1 cellular context compared by ENCODE assay signal in the genomic region with DNA sequence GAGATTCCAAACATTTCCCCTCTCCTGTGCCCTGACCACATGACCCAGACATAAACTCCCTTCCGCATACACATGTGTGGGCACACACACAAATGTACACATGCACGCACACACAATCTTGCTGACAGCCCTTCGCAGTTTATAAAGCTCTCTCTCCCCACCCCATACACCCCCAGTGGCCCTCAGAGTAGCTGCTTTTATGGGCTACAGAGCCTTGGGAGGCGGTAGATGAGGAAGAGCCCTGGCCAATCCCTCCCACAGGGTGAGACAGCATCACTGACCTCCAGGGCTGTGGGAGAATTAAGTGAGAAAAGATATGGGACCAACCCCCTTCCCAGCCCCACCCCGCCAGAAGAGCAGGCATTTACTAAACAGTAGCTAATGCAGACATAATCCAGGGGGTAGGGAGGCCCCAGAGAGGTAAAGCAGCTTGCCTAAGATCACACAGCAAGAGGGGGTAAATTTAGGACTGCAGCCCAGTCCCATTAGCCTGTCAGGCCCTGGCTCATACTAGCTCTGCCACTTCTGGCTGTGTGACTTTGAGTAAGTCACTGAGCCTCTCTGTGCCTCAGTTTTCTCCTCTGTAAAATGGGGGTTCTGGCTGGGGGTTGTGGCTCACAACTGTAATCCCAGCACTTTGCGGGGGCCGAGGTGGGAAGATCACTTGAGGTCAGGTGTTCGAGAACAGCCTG.
TF ChIP-seq lines count a peak whose summit lies in the region.

No MANE protein-coding gene starts in this region.

TF ChIP-seq in HEK293, 187 proteins besides CTCF, POLR2A, EP300 and RAD21 (continued from another document):
- TF ChIP-seq, protein P1, sequence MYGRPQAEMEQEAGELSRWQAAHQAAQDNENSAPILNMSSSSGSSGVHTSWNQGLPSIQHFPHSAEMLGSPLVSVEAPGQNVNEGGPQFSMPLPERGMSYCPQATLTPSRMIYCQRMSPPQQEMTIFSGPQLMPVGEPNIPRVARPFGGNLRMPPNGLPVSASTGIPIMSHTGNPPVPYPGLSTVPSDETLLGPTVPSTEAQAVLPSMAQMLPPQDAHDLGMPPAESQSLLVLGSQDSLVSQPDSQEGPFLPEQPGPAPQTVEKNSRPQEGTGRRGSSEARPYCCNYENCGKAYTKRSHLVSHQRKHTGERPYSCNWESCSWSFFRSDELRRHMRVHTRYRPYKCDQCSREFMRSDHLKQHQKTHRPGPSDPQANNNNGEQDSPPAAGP (tag by site-specific recombination; IDR thresholded peaks at IDR 0.05): no peak
- TF ChIP-seq SCRT1 (tag by site-specific recombination; IDR thresholded peaks at IDR 0.05; ENCODE audit: borderline replicate concordance): no peak
- TF ChIP-seq ZNF248 (tag by site-specific recombination; IDR thresholded peaks at IDR 0.05): no peak
- TF ChIP-seq, protein P2, sequence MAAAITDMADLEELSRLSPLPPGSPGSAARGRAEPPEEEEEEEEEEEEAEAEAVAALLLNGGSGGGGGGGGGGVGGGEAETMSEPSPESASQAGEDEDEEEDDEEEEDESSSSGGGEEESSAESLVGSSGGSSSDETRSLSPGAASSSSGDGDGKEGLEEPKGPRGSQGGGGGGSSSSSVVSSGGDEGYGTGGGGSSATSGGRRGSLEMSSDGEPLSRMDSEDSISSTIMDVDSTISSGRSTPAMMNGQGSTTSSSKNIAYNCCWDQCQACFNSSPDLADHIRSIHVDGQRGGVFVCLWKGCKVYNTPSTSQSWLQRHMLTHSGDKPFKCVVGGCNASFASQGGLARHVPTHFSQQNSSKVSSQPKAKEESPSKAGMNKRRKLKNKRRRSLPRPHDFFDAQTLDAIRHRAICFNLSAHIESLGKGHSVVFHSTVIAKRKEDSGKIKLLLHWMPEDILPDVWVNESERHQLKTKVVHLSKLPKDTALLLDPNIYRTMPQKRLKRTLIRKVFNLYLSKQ (tag by site-specific recombination; IDR thresholded peaks at IDR 0.05; ENCODE audit: borderline replicate concordance): no peak
- TF ChIP-seq, protein P3, sequence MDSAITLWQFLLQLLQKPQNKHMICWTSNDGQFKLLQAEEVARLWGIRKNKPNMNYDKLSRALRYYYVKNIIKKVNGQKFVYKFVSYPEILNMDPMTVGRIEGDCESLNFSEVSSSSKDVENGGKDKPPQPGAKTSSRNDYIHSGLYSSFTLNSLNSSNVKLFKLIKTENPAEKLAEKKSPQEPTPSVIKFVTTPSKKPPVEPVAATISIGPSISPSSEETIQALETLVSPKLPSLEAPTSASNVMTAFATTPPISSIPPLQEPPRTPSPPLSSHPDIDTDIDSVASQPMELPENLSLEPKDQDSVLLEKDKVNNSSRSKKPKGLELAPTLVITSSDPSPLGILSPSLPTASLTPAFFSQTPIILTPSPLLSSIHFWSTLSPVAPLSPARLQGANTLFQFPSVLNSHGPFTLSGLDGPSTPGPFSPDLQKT (IDR thresholded peaks at IDR 0.05; ENCODE audit: borderline replicate concordance, low read depth, low read length): no peak
- no peak for TF ChIP-seq ZNF426 (tag by site-specific recombination; IDR thresholded peaks at IDR 0.05)
- no peak for TF ChIP-seq ZNF585B (tag by site-specific recombination; IDR thresholded peaks at IDR 0.05)
- TF ChIP-seq EGR2 (tag by site-specific recombination; IDR thresholded peaks at IDR 0.05; ENCODE audit: low read depth): peak; percentile 77
